In genomic region chr1:235971571-235972315, GRCh38 we compare ENCODE assay signal across 1 cellular context.
TF ChIP-seq lines count a peak whose summit lies in the region.

No MANE protein-coding gene starts in this region.

TF ChIP-seq in HepG2, 621 proteins besides CTCF, POLR2A, EP300 and RAD21 (continued from another document and continues in another):
- TF ChIP-seq ZBED4 (CRISPR knock-in tag; IDR thresholded peaks at IDR 0.05; ENCODE audit: borderline replicate concordance) (0 out of 2 replicates have a peak, but pooled peaks have one; percentile 19), SRSF4 (IDR thresholded peaks at IDR 0.05; ENCODE audit: low read depth, low read length, poor library complexity, severe bottlenecking) (no peak), ARID5B (CRISPR knock-in tag; IDR thresholded peaks at IDR 0.05) (peak; percentile 28; the same call in 1 of the 2 replicates), KLF12 (CRISPR knock-in tag; IDR thresholded peaks at IDR 0.05; ENCODE audit: borderline replicate concordance) (no peak; the same call in 1 of the 2 replicates), ZNF878 (CRISPR knock-in tag; IDR thresholded peaks at IDR 0.05) (no peak), ZNF136 (CRISPR knock-in tag; IDR thresholded peaks at IDR 0.05; ENCODE audit: low read depth) (no peak), CHD2 (IDR thresholded peaks at IDR 0.05; ENCODE audit: low read depth, low read length) (no peak), SRY (CRISPR knock-in tag; IDR thresholded peaks at IDR 0.05) (no peak), ZNF572 (CRISPR knock-in tag; IDR thresholded peaks at IDR 0.05) (no peak), KAT8 (CRISPR knock-in tag; IDR thresholded peaks at IDR 0.05) (0 out of 2 replicates have a peak, but pooled peaks have one; percentile 40), YY1 (IDR thresholded peaks at IDR 0.05; ENCODE audit: insufficient read depth, insufficient replicate concordance, low read depth, low read length) (peak; percentile 16), ZNF883 (CRISPR knock-in tag; IDR thresholded peaks at IDR 0.05; ENCODE audit: not compliant biosample characterization) (no peak), ZFP91 (CRISPR knock-in tag; IDR thresholded peaks at IDR 0.05; ENCODE audit: borderline replicate concordance) (peak; percentile 24; the same call in 1 of the 2 replicates), FOSL1 (CRISPR knock-in tag; IDR thresholded peaks at IDR 0.05; ENCODE audit: borderline replicate concordance) (no peak), ATF7-NPFF (CRISPR knock-in tag; IDR thresholded peaks at IDR 0.05; ENCODE audit: low read depth) (no peak; the same call in 1 of the 2 replicates), ARNT (IDR thresholded peaks at IDR 0.05) (no peak), ZNF672 (CRISPR knock-in tag; IDR thresholded peaks at IDR 0.05) (no peak), CHD4 (IDR thresholded peaks at IDR 0.05; ENCODE audit: borderline replicate concordance, low read length) (no peak), CBX1 (IDR thresholded peaks at IDR 0.05; ENCODE audit: low read depth) (no peak), PHF5A (CRISPR knock-in tag; IDR thresholded peaks at IDR 0.05; ENCODE audit: low read depth, unreplicated experiment) (no peak), ARID2 (CRISPR knock-in tag; IDR thresholded peaks at IDR 0.05; ENCODE audit: borderline replicate concordance) (no peak), U2AF1 (optimal IDR thresholded peaks at IDR 0.05; ENCODE audit: low read depth, low read length) (no peak), MIXL1 (CRISPR knock-in tag; IDR thresholded peaks at IDR 0.05) (0 out of 2 replicates have a peak, but pooled peaks have one; percentile 16), ZBTB49 (CRISPR knock-in tag; IDR thresholded peaks at IDR 0.05; ENCODE audit: borderline replicate concordance) (no peak), ZNF207 (IDR thresholded peaks at IDR 0.05; ENCODE audit: borderline replicate concordance) (no peak), DBP (CRISPR knock-in tag; IDR thresholded peaks at IDR 0.05; ENCODE audit: not compliant biosample characterization) (no peak), SMC3 (IDR thresholded peaks at IDR 0.05; ENCODE audit: low read length) (peak; percentile 69), PHF20 (CRISPR knock-in tag; IDR thresholded peaks at IDR 0.05) (no peak), AKAP8 (CRISPR knock-in tag; IDR thresholded peaks at IDR 0.05) (no peak), FOXM1 (CRISPR knock-in tag; IDR thresholded peaks at IDR 0.05) (no peak), REL (CRISPR knock-in tag; conservative IDR thresholded peaks at IDR 0.05) (no peak), ZBTB43 (CRISPR knock-in tag; conservative IDR thresholded peaks at IDR 0.05) (no peak), ZNF7 (CRISPR knock-in tag; IDR thresholded peaks at IDR 0.05) (no peak), SATB2 (CRISPR knock-in tag; IDR thresholded peaks at IDR 0.05) (no peak), ZNF280B (CRISPR knock-in tag; IDR thresholded peaks at IDR 0.05; ENCODE audit: borderline replicate concordance) (no peak), RFXAP (CRISPR knock-in tag; IDR thresholded peaks at IDR 0.05; ENCODE audit: borderline replicate concordance) (no peak), MYNN (CRISPR knock-in tag; IDR thresholded peaks at IDR 0.05; ENCODE audit: low read depth) (no peak)
- TF ChIP-seq, protein P1, sequence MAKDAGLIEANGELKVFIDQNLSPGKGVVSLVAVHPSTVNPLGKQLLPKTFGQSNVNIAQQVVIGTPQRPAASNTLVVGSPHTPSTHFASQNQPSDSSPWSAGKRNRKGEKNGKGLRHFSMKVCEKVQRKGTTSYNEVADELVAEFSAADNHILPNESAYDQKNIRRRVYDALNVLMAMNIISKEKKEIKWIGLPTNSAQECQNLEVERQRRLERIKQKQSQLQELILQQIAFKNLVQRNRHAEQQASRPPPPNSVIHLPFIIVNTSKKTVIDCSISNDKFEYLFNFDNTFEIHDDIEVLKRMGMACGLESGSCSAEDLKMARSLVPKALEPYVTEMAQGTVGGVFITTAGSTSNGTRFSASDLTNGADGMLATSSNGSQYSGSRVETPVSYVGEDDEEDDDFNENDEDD (CRISPR knock-in tag; IDR thresholded peaks at IDR 0.05; ENCODE audit: borderline replicate concordance) = peak; percentile 88; the same call in 1 of the 2 replicates
- TF ChIP-seq, protein P2, sequence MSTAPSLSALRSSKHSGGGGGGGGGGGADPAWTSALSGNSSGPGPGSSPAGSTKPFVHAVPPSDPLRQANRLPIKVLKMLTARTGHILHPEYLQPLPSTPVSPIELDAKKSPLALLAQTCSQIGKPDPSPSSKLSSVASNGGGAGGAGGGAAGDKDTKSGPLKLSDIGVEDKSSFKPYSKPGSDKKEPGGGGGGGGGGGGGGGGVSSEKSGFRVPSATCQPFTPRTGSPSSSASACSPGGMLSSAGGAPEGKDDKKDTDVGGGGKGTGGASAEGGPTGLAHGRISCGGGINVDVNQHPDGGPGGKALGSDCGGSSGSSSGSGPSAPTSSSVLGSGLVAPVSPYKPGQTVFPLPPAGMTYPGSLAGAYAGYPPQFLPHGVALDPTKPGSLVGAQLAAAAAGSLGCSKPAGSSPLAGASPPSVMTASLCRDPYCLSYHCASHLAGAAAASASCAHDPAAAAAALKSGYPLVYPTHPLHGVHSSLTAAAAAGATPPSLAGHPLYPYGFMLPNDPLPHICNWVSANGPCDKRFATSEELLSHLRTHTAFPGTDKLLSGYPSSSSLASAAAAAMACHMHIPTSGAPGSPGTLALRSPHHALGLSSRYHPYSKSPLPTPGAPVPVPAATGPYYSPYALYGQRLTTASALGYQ (CRISPR knock-in tag; IDR thresholded peaks at IDR 0.05) = no peak
- TF ChIP-seq, protein P3, sequence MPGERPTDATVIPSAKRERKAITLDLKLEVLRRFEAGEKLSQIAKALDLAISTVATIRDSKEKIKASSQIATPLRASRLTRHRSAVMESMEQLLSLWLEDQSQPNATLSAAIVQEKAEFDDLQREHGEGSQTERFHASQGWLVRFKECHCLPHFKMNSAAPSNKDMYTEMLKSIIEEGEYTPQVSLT (CRISPR knock-in tag; IDR thresholded peaks at IDR 0.05; ENCODE audit: borderline replicate concordance, low read depth) = no peak
